9 cellular contexts compared by ENCODE assay signal in genomic region chrX:138745215-138745614, GRCh38. TPM values are rescaled to one million over a fixed set of nuclear protein-coding genes. Genes with fewer than 3 reads are reported as not detected.
A peak's percentile ranks its signal among the peaks of the same experiment; 100 is the strongest.
DNase-seq lines count a peak whose midpoint lies in the region; ATAC-seq, FAIRE-seq and TF ChIP-seq lines count a peak whose summit lies in the region.
"Had no signal": no experiment of that assay in that cellular context is flagged by ENCODE, and none has a peak within 500 bp of the region (broad histone marks: within the 10 kb centered on the region; RNA-seq: fewer than 3 reads in every experiment).

No MANE protein-coding gene starts in this region.

- H3K27ac Mint-ChIP-seq in GM23338: no peak overlapping the region
- H3K27ac Mint-ChIP-seq: stimulated activated naive CD8-positive, alpha-beta T cell treated with anti-CD3 and anti-CD28 coated beads, Interleukin-15, Interleukin-2, amounts not matched to agents 100 ng/mL and 50 ng/mL, for 24 hours had no signal

- no peaks in the 10 kb centered on the region for H3K9me3 Mint-ChIP-seq in GM23338
- H3K9me3 Mint-ChIP-seq: stimulated activated naive CD8-positive, alpha-beta T cell treated with anti-CD3 and anti-CD28 coated beads, Interleukin-15, Interleukin-2, amounts not matched to agents 100 ng/mL and 50 ng/mL, for 24 hours had no signal

- H3K36me3 ChIP-seq in GM23338 (ENCODE audit: insufficient read depth) (no peaks in the 10 kb centered on the region), bronchial epithelial cell (ENCODE audit: control insufficient read depth, insufficient read depth, low read length) (no peaks in the 10 kb centered on the region), right lobe of liver (no peaks in the 10 kb centered on the region)

- H3K4me1 Mint-ChIP-seq in GM23338: peaks cover 8% of the 10 kb centered on the region; the same call in 2 of the 3 replicates

- no peaks in the 10 kb centered on the region for H3F3A ChIP-seq in GM23338 (replicated peaks; ENCODE audit: low read depth)

- H3K4me2 ChIP-seq in GM23338: no peak overlapping the region

- H4K20me1 ChIP-seq in GM23338 (replicated peaks; ENCODE audit: insufficient read depth): no peaks in the 10 kb centered on the region

- no peak overlapping the region for H3K4me3 Mint-ChIP-seq in GM23338
- H3K4me3 Mint-ChIP-seq: stimulated activated naive CD8-positive, alpha-beta T cell treated with anti-CD3 and anti-CD28 coated beads, Interleukin-15, Interleukin-2, amounts not matched to agents 100 ng/mL and 50 ng/mL, for 24 hours had no signal

- H3K27ac ChIP-seq in GM23338 (ENCODE audit: low read depth) (no peak overlapping the region), right lobe of liver (no peak overlapping the region)

- H3K27me3 ChIP-seq in GM23338 (ENCODE audit: insufficient read depth) (no peaks in the 10 kb centered on the region), bronchial epithelial cell (ENCODE audit: control insufficient read depth, insufficient read depth, low read length) (no peaks in the 10 kb centered on the region), right lobe of liver (peaks cover 0 to 6% of the 10 kb centered on the region in 2 donors)

- H3K79me2 ChIP-seq in GM23338 (replicated peaks; ENCODE audit: insufficient read depth): no peaks in the 10 kb centered on the region

- H3K36me3 Mint-ChIP-seq in GM23338 (ENCODE audit: low read depth): no peaks in the 10 kb centered on the region

- WGBS in right lobe of liver (ENCODE audit: insufficient coverage, low coverage, low lambda C conversion rate, missing lambda C conversion rate): 2% methylated on average over 7 of the region's 7 CpGs

- peak; percentile 1 for DNase-seq in stimulated activated CD4-positive, alpha-beta T cell treated with anti-CD3 and anti-CD28 coated beads, Interleukin-1b, Interleukin-23, amount 100 ng/mL, for 48 hours
- no peak for DNase-seq in stimulated activated CD4-positive, alpha-beta T cell treated with anti-CD3 and anti-CD28 coated beads, Interleukin-2, amount 100 ng/mL, for 24 hours
- DNase-seq in GM23338 (ENCODE audit: low spot score) (peak; percentile 78), NCI-H1048 (lab: John Stamatoyannopoulos, UW) (peak; percentile 25), bronchial epithelial cell (ENCODE audit: low read depth) (peak; percentile 41), right lobe of liver (no peak), HTR-8/SVneo (ENCODE audit: insufficient read length, low spot score) (no peak), T1000 (lab: John Stamatoyannopoulos, UW) (no peak)

- no peaks in the 10 kb centered on the region for H3K9me3 ChIP-seq in right lobe of liver

- peak; percentile 48; the same call in 2 of the 3 replicates for ATAC-seq in GM23338
- peak; percentile 58 to 92 (median 82) for ATAC-seq in right lobe of liver

- H3K9me2 ChIP-seq in GM23338 (ENCODE audit: insufficient read depth): no peaks in the 10 kb centered on the region

- TF ChIP-seq POLR2A in right lobe of liver (IDR thresholded peaks at IDR 0.05): no peak

- H3K4me1 ChIP-seq in GM23338 (ENCODE audit: insufficient read depth) (no peaks in the 10 kb centered on the region), right lobe of liver (no peaks in the 10 kb centered on the region)

- H2AFZ ChIP-seq in GM23338: no peak overlapping the region

- no peaks in the 10 kb centered on the region for H3K27me3 Mint-ChIP-seq in GM23338 (ENCODE audit: insufficient read depth, low read depth, poor library complexity)
- H3K27me3 Mint-ChIP-seq: stimulated activated naive CD8-positive, alpha-beta T cell treated with anti-CD3 and anti-CD28 coated beads, Interleukin-15, Interleukin-2, amounts not matched to agents 100 ng/mL and 50 ng/mL, for 24 hours had no signal

- FAIRE-seq in bronchial epithelial cell (lab: Jason Lieb, UNC): no peak
- FAIRE-seq in HTR-8/SVneo (lab: Jason Lieb, UNC): no peak

- intact Hi-C loops in right lobe of liver (cut with DNase I): loop anchor here in 1 of 2 donors (10.0 kb wide), 1 partner anchor 550 kb away; no protein-coding TSS in a partner anchor

- H3K4me3 ChIP-seq in GM23338 (no peak overlapping the region), bronchial epithelial cell (ENCODE audit: low read depth, low read length) (no peak overlapping the region), right lobe of liver (no peak overlapping the region)

- peak; percentile 63 to 68 for TF ChIP-seq CTCF in GM23338 (conservative IDR thresholded peaks at IDR 0.05; ENCODE audit: low read depth in 2 of 2)
- peak; percentile 47 for TF ChIP-seq CTCF in bronchial epithelial cell (IDR thresholded peaks at IDR 0.05; ENCODE audit: insufficient read depth, low read length, severe bottlenecking)
- TF ChIP-seq CTCF in right lobe of liver (IDR thresholded peaks at IDR 0.05): peak; percentile 73 to 85 (median 80)

TF ChIP-seq in GM23338, 12 proteins besides CTCF, POLR2A, EP300 and RAD21 (continues in another document):
- TF ChIP-seq STAT1 (IDR thresholded peaks at IDR 0.05; ENCODE audit: unreplicated experiment): no peak
- TF ChIP-seq REST (IDR thresholded peaks at IDR 0.05; ENCODE audit: unreplicated experiment): no peak
- TF ChIP-seq NANOG (IDR thresholded peaks at IDR 0.05; ENCODE audit: borderline replicate concordance): no peak
- TF ChIP-seq EZH2 (IDR thresholded peaks at IDR 0.05; ENCODE audit: low read depth, unreplicated experiment): no peak
- no peak for TF ChIP-seq CREB1 (CRISPR knock-in tag; IDR thresholded peaks at IDR 0.05; ENCODE audit: low read depth)

RNA-seq across cellular contexts. Expression of gene FGF13, which starts 33.7 kb away (rescaled TPM):
- 17.7 and 18.8 TPM in 2 replicates for total RNA-seq in GM23338 (2014; rRNA removed; shearing (Covaris generic))
- polyA plus RNA-seq in GM23338 (2016; fragmentation: Nextera tagmentation; extraction: Ambion mirVana): 20.3 and 21.5 TPM in 2 replicates
- total RNA-seq in bronchial epithelial cell: 1.2 and 6.8 TPM in 2 replicates
- 1 to 10 TPM in 4 of 6 experiments, under 1 TPM in 2; 0.37 to 2.8 (median 1.1) TPM for total RNA-seq in right lobe of liver

Comparison
In these comparisons a context has a peak if more than half of its experiments do, and no peak if none do; other contexts are left out.
1. DNase-seq: peak in stimulated activated CD4-positive, alpha-beta T cell treated with anti-CD3 and anti-CD28 coated beads, Interleukin-1b, Interleukin-23, amount 100 ng/mL, for 48 hours (single experiment), GM23338 (single experiment), NCI-H1048 (single experiment) and bronchial epithelial cell (single experiment); none in stimulated activated CD4-positive, alpha-beta T cell treated with anti-CD3 and anti-CD28 coated beads, Interleukin-2, amount 100 ng/mL, for 24 hours (0 of 2), right lobe of liver (0 of 3), HTR-8/SVneo (single experiment) and T1000 (single experiment).
2. Peak in every context shown above with its lines, with median percentiles within 50 percentile points of each other: CTCF ChIP-seq.